ENCODE assay signal across 1 cellular context in the genomic region with DNA sequence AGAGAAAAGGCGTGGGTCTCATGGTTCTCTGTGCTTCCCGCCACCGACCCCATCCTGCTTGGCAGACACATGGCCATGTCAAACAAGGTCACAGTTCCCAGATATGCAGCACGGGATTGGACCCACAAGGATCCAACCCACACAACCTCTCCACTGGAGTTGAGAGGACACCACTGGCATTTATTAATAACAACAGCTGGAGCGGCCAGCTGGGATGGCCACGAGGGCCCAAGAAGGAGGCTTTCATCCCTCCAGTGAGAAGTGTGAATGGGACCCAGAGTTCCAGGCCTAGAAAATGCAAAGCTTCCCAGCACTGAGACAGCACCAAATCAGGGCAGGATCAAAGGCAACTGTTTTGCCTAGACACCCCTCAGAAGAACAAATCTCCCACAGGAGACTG.
TF ChIP-seq lines count a peak whose summit lies in the region.

No MANE protein-coding gene starts in this region.

TF ChIP-seq in GM23338, 12 proteins besides CTCF, POLR2A, EP300 and RAD21:
- TF ChIP-seq EZH2phosphoT487 (IDR thresholded peaks at IDR 0.05; ENCODE audit: unreplicated experiment) (no peak), ZNF331 (CRISPR knock-in tag; IDR thresholded peaks at IDR 0.05; ENCODE audit: low read depth) (no peak), EZH2 (IDR thresholded peaks at IDR 0.05; ENCODE audit: low read depth, unreplicated experiment) (no peak), ZNF114 (CRISPR knock-in tag; IDR thresholded peaks at IDR 0.05) (no peak), ZNF462 (CRISPR knock-in tag; IDR thresholded peaks at IDR 0.05) (no peak), JUNB (IDR thresholded peaks at IDR 0.05; ENCODE audit: unreplicated experiment) (no peak), NANOG (IDR thresholded peaks at IDR 0.05; ENCODE audit: borderline replicate concordance) (no peak), STAT1 (IDR thresholded peaks at IDR 0.05; ENCODE audit: unreplicated experiment) (no peak), POLR2AphosphoS5 (IDR thresholded peaks at IDR 0.05; ENCODE audit: low read depth) (no peak), CREB1 (CRISPR knock-in tag; IDR thresholded peaks at IDR 0.05; ENCODE audit: low read depth) (no peak)
- TF ChIP-seq, protein P1, sequence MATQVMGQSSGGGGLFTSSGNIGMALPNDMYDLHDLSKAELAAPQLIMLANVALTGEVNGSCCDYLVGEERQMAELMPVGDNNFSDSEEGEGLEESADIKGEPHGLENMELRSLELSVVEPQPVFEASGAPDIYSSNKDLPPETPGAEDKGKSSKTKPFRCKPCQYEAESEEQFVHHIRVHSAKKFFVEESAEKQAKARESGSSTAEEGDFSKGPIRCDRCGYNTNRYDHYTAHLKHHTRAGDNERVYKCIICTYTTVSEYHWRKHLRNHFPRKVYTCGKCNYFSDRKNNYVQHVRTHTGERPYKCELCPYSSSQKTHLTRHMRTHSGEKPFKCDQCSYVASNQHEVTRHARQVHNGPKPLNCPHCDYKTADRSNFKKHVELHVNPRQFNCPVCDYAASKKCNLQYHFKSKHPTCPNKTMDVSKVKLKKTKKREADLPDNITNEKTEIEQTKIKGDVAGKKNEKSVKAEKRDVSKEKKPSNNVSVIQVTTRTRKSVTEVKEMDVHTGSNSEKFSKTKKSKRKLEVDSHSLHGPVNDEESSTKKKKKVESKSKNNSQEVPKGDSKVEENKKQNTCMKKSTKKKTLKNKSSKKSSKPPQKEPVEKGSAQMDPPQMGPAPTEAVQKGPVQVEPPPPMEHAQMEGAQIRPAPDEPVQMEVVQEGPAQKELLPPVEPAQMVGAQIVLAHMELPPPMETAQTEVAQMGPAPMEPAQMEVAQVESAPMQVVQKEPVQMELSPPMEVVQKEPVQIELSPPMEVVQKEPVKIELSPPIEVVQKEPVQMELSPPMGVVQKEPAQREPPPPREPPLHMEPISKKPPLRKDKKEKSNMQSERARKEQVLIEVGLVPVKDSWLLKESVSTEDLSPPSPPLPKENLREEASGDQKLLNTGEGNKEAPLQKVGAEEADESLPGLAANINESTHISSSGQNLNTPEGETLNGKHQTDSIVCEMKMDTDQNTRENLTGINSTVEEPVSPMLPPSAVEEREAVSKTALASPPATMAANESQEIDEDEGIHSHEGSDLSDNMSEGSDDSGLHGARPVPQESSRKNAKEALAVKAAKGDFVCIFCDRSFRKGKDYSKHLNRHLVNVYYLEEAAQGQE (IDR thresholded peaks at IDR 0.05; ENCODE audit: unreplicated experiment): no peak
- TF ChIP-seq, protein P2, sequence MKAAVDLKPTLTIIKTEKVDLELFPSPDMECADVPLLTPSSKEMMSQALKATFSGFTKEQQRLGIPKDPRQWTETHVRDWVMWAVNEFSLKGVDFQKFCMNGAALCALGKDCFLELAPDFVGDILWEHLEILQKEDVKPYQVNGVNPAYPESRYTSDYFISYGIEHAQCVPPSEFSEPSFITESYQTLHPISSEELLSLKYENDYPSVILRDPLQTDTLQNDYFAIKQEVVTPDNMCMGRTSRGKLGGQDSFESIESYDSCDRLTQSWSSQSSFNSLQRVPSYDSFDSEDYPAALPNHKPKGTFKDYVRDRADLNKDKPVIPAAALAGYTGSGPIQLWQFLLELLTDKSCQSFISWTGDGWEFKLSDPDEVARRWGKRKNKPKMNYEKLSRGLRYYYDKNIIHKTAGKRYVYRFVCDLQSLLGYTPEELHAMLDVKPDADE (IDR thresholded peaks at IDR 0.05): no peak
